Comparison of ENCODE assay signal across 8 cellular contexts in genomic region chr7:74061840-74062539, GRCh38. TPM values are rescaled to one million over a fixed set of nuclear protein-coding genes. Genes with fewer than 3 reads are reported as not detected.
DNase-seq lines count a peak whose midpoint lies in the region; ATAC-seq and TF ChIP-seq lines count a peak whose summit lies in the region.

No MANE protein-coding gene starts in this region.

- no peaks in the 10 kb centered on the region for H3K9me3 ChIP-seq in Peyer's patch
- no peaks in the 10 kb centered on the region for H3K9me3 ChIP-seq in osteoblast (ENCODE audit: low read depth, low read length)
- no peaks in the 10 kb centered on the region for H3K9me3 ChIP-seq in thoracic aorta

- TF ChIP-seq CTCF in Peyer's patch (IDR thresholded peaks at IDR 0.05) (no peak), fibroblast of villous mesenchyme (IDR thresholded peaks at IDR 0.05; ENCODE audit: insufficient read depth, low read depth, low read length) (no peak), osteoblast (IDR thresholded peaks at IDR 0.05; ENCODE audit: extremely low read depth, low read depth, low read length) (no peak), thoracic aorta (IDR thresholded peaks at IDR 0.05) (no peak)

- H3K27me3 ChIP-seq in ACC112 (ENCODE audit: insufficient read depth, low read length) (no peaks in the 10 kb centered on the region), Peyer's patch (no peaks in the 10 kb centered on the region), osteoblast (ENCODE audit: insufficient read depth, low read length) (no peaks in the 10 kb centered on the region), thoracic aorta (replicated peaks; ENCODE audit: insufficient read depth) (no peaks in the 10 kb centered on the region)

- H3K27ac ChIP-seq in ACC112 (ENCODE audit: low read depth, low read length) (peak overlapping the region; percentile 53), Peyer's patch (peak overlapping the region; percentile 67 to 85 (median 78)), osteoblast (ENCODE audit: low read depth, low read length) (peak overlapping the region; percentile 99), thoracic aorta (peak overlapping the region; percentile 79 to 82)

- peak overlapping the region; percentile 6; the same call in 1 of the 2 replicates for H3K4me3 ChIP-seq in ACC112 (ENCODE audit: low read depth, low read length)
- peak overlapping the region in 2 of 4 donors; percentile 31 for H3K4me3 ChIP-seq in Peyer's patch
- H3K4me3 ChIP-seq in fibroblast of villous mesenchyme (ENCODE audit: low read depth, low read length): no peak overlapping the region
- peak overlapping the region; percentile 72 for H3K4me3 ChIP-seq in osteoblast (ENCODE audit: insufficient read depth, low read length)
- H3K4me3 ChIP-seq in thoracic aorta: no peak overlapping the region

- H3K36me3 ChIP-seq in ACC112 (ENCODE audit: insufficient read depth, low read length): no peaks in the 10 kb centered on the region
- no peaks in the 10 kb centered on the region for H3K36me3 ChIP-seq in Peyer's patch
- H3K36me3 ChIP-seq in osteoblast (ENCODE audit: insufficient read depth, low read length): no peaks in the 10 kb centered on the region
- H3K36me3 ChIP-seq in thoracic aorta: peaks cover 88% of the 10 kb centered on the region

- H3K4me1 ChIP-seq in ACC112 (ENCODE audit: control insufficient read depth, insufficient read depth, low read length, unreplicated experiment) (no peaks in the 10 kb centered on the region), Peyer's patch (peaks cover 0 to 3% (median 0%) of the 10 kb centered on the region in 4 donors), osteoblast (ENCODE audit: insufficient read depth, low read length) (peaks cover 9% of the 10 kb centered on the region), thoracic aorta (ENCODE audit: control insufficient read depth in 1 of 2, low read depth in 2 of 2) (peaks cover 13 to 58% of the 10 kb centered on the region in 2 donors)

- H3K79me2 ChIP-seq in ACC112 (ENCODE audit: control insufficient read depth, insufficient read depth, low read length, unreplicated experiment) (no peaks in the 10 kb centered on the region), osteoblast (ENCODE audit: insufficient read depth, low read length) (no peaks in the 10 kb centered on the region)

- H4K20me1 ChIP-seq in osteoblast (ENCODE audit: insufficient read depth, low read length): no peaks in the 10 kb centered on the region

- H2AFZ ChIP-seq in ACC112 (ENCODE audit: low read length, unreplicated experiment): no peak overlapping the region
- H2AFZ ChIP-seq in osteoblast (ENCODE audit: low read length): peak overlapping the region; percentile 92

- peak; percentile 80 for ATAC-seq in thoracic aorta (ENCODE audit: insufficient number of reproducible peaks, low FRiP score, low read depth)

- peak in 1 of 2 donors; percentile 50 for TF ChIP-seq POLR2A in Peyer's patch (IDR thresholded peaks at IDR 0.05)

- DNase-seq in GOT3 (lab: John Stamatoyannopoulos, UW) (peak; percentile 29), Peyer's patch (peak; percentile 59 to 90 (median 77)), fibroblast of villous mesenchyme (ENCODE audit: low read depth) (peak; percentile 91), osteoblast (ENCODE audit: insufficient read length, low spot score, missing footprints) (peak; percentile 99), thoracic aorta (ENCODE audit: low spot score) (peak; percentile 70), NCI-H524 treated with DMSO at 0.1 percent for 48 hours (lab: John Stamatoyannopoulos, UW) (no peak)
- DNase-seq in activated effector memory CD4-positive, alpha-beta T cell treated with Interleukin-2 at 50 U/mL for 16 hours: peak; percentile 70

- H3K4me2 ChIP-seq in osteoblast (ENCODE audit: insufficient read depth, low read length): peak overlapping the region; percentile 76

RNA-seq across cellular contexts. Expression of gene LIMK1, which starts 21.6 kb away (rescaled TPM):
- 10 to 100 TPM in 2 of 4 donors, 1 to 10 TPM in 2; 3.7 to 38.0 (median 11.7) TPM for total RNA-seq in Peyer's patch
- 44.9 and 50.6 TPM in 2 replicates for total RNA-seq in fibroblast of villous mesenchyme
- 46.7 and 48.9 TPM in 2 replicates for total RNA-seq in osteoblast
- 10 to 100 TPM; 19.7 to 19.9 TPM for total RNA-seq in thoracic aorta

RNA-seq across cellular contexts. Expression of gene ELN, which starts 34.0 kb away (rescaled TPM):
- 100 to 1,000 TPM in 1 of 4 donors, 10 to 100 TPM in 3; 11.5 to 210 (median 27.9) TPM for total RNA-seq in Peyer's patch
- under 0.01 and 0.64 TPM in 2 replicates for total RNA-seq in fibroblast of villous mesenchyme
- total RNA-seq in osteoblast: 69.1 and 113 TPM in 2 replicates
- total RNA-seq in thoracic aorta: 1,000 to 10,000 TPM; 1,484 to 3,836 TPM

Comparison
In these comparisons a context has a peak if more than half of its experiments do, and no peak if none do; other contexts are left out.
1. H3K4me3 ChIP-seq: peak in ACC112 (single experiment) and osteoblast (single experiment); none in fibroblast of villous mesenchyme (single experiment) and thoracic aorta (single experiment).
2. Peak in every context shown above with its lines, with median percentiles within 50 percentile points of each other: H3K27ac ChIP-seq.